In the genomic region with DNA sequence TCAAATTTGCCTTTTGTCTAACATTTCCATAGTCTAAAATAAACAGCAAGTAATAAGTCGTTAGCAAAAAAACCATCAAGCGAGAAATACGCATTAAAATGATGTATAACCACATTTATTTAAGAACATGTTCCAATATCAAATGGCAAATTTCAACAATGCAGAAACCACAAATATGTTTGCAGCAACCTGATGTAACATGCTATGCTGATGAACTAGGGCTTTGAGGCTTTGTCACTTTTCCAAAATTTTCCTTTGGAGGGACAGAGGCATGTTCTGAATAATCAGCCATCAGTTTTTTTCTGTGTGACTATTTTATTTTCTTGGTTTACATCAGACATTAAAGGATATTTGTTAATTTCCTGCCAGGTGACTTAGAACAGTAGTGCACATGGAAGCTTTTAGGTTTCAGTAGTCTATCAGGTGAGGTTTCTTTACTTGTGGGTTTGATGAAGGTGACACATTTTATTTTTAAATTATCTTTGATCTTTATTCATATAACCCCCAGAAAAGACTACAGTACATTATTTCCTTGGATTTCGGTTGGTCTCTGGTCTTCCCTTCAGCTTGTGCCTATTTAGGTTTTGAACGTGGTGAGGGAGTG, we compare ENCODE assay signal across 28 cellular contexts.
DNase-seq lines count a peak whose midpoint lies in the region; ATAC-seq, FAIRE-seq and TF ChIP-seq lines count a peak whose summit lies in the region.
"Had no signal": no experiment of that assay in that cellular context is flagged by ENCODE, and none has a peak within 500 bp of the region (broad histone marks: within the 10 kb centered on the region; RNA-seq: fewer than 3 reads in every experiment).

No MANE protein-coding gene starts in this region.

- H3K4me1 Mint-ChIP-seq in MCF 10A (ENCODE audit: insufficient read depth, unreplicated experiment) (no peaks in the 10 kb centered on the region), astrocyte (ENCODE audit: low read depth, unreplicated experiment) (peaks cover 28% of the 10 kb centered on the region)
- H3K4me1 Mint-ChIP-seq in stimulated activated naive B cell treated with anti-CD40 and anti-IgM and Interleukin-4, amounts not matched to agents 10 μg/mL and 1 μg/mL and 100 μg/mL, for 72 hours = peaks cover 8 to 12% of the 10 kb centered on the region in 2 donors
- H3K4me1 Mint-ChIP-seq: activated naive CD8-positive, alpha-beta T cell treated with anti-CD3 and anti-CD28 coated beads, Interleukin-2, amount 10 ng/mL, durations not matched to agents 7 days and 5 days had no signal

- peaks cover 40% of the 10 kb centered on the region for H4K20me1 ChIP-seq in astrocyte (ENCODE audit: insufficient read depth, low read length)

- no peak overlapping the region for H3K4me2 ChIP-seq in astrocyte (ENCODE audit: low read length)

- TF ChIP-seq POLR2A in breast epithelium (IDR thresholded peaks at IDR 0.05) = no peak

- no peak overlapping the region for H3K4me3 Mint-ChIP-seq in MCF 10A (ENCODE audit: unreplicated experiment)
- no peak overlapping the region for H3K4me3 Mint-ChIP-seq in astrocyte (ENCODE audit: unreplicated experiment)
- H3K4me3 Mint-ChIP-seq in stimulated activated naive B cell treated with anti-CD40 and anti-IgM and Interleukin-4, amounts not matched to agents 10 μg/mL and 1 μg/mL and 100 μg/mL, for 72 hours = no peak overlapping the region
- H3K4me3 Mint-ChIP-seq: activated CD4-positive, alpha-beta T cell treated with anti-CD3 and anti-CD28 coated beads, Interleukin-2, amount 10 ng/mL, durations not matched to agents 24 days and 14 days; activated naive CD8-positive, alpha-beta T cell treated with anti-CD3 and anti-CD28 coated beads, Interleukin-2, amount 10 ng/mL, durations not matched to agents 7 days and 5 days; H9; naive B cell; stimulated activated naive CD8-positive, alpha-beta T cell treated with anti-CD3 and anti-CD28 coated beads, Interleukin-15, Interleukin-2, amounts not matched to agents 100 ng/mL and 50 ng/mL, for 24 hours; T-helper 1 cell treated with Interleukin-12 subunit alpha and Interleukin-12 subunit beta and Interleukin-4 antibody, amounts not matched to agents 30 μg/mL and 1 μg/mL, for 36 hours had no signal

- H3K79me2 ChIP-seq in astrocyte (ENCODE audit: insufficient read depth, low read length) = peaks cover 31% of the 10 kb centered on the region

- H3K9me3 ChIP-seq in breast epithelium (no peaks in the 10 kb centered on the region), astrocyte (ENCODE audit: insufficient read depth, low read depth, low read length) (no peaks in the 10 kb centered on the region), heart right ventricle (no peaks in the 10 kb centered on the region)
- H3K9me3 ChIP-seq: transverse colon had no signal

- FAIRE-seq in astrocyte (lab: Jason Lieb, UNC) = no peak
- FAIRE-seq: A204.1, K562 had no signal

- H3K9me3 Mint-ChIP-seq in MCF 10A (ENCODE audit: unreplicated experiment) (no peaks in the 10 kb centered on the region), astrocyte (ENCODE audit: unreplicated experiment) (no peaks in the 10 kb centered on the region)
- no peaks in the 10 kb centered on the region for H3K9me3 Mint-ChIP-seq in stimulated activated naive B cell treated with anti-CD40 and anti-IgM and Interleukin-4, amounts not matched to agents 10 μg/mL and 1 μg/mL and 100 μg/mL, for 72 hours
- H3K9me3 Mint-ChIP-seq: activated CD4-positive, alpha-beta T cell treated with anti-CD3 and anti-CD28 coated beads, Interleukin-2, amount 10 ng/mL, durations not matched to agents 24 days and 14 days; activated naive CD8-positive, alpha-beta T cell treated with anti-CD3 and anti-CD28 coated beads, Interleukin-2, amount 10 ng/mL, durations not matched to agents 7 days and 5 days; activated T-helper 2 cell treated with anti-CD3 and anti-CD28 coated beads, Interferon-gamma antibody, Interleukin-2, Interleukin-4, amounts not matched to agents 10 μg/mL and 5 μg/mL and 100 μg/mL, durations not matched to agents 14 hours and 24 hours and 36 hours; H9; naive B cell; stimulated activated naive CD8-positive, alpha-beta T cell treated with anti-CD3 and anti-CD28 coated beads, Interleukin-15, Interleukin-2, amounts not matched to agents 100 ng/mL and 50 ng/mL, for 24 hours; T-helper 1 cell treated with Interleukin-12 subunit alpha and Interleukin-12 subunit beta and Interleukin-4 antibody, amounts not matched to agents 30 μg/mL and 1 μg/mL, for 36 hours had no signal

- WGBS in heart right ventricle, 2 donors = 91 to 92% methylated on average over 5 of the region's 5 CpGs

- H3K36me3 Mint-ChIP-seq in MCF 10A (ENCODE audit: insufficient read depth, unreplicated experiment) (peaks cover 56% of the 10 kb centered on the region), astrocyte (ENCODE audit: low read depth, unreplicated experiment) (peaks cover 34% of the 10 kb centered on the region)
- H3K36me3 Mint-ChIP-seq in stimulated activated naive B cell treated with anti-CD40 and anti-IgM and Interleukin-4, amounts not matched to agents 10 μg/mL and 1 μg/mL and 100 μg/mL, for 72 hours = peaks cover 48 to 71% of the 10 kb centered on the region in 2 donors

- DNase-seq in MCF 10A (ENCODE audit: unreplicated experiment) (no peak), breast epithelium (ENCODE audit: low spot score in 2 of 2) (no peak), astrocyte (ENCODE audit: low read depth) (peak; percentile 72), fibroblast of mammary gland (ENCODE audit: low read depth) (peak; percentile 40), Ammon's horn (ENCODE audit: low spot score) (no peak), midbrain (lab: John Stamatoyannopoulos, UW) (no peak), heart right ventricle (no peak)
- no peak for DNase-seq in stimulated activated naive B cell treated with anti-CD40 and anti-IgM and Interleukin-4, amounts not matched to agents 10 μg/mL and 1 μg/mL and 100 μg/mL, for 72 hours
- DNase-seq: activated CD4-positive, alpha-beta T cell treated with anti-CD3 and anti-CD28 coated beads, Interleukin-2, amount 10 ng/mL, durations not matched to agents 24 days and 14 days; activated naive CD8-positive, alpha-beta T cell treated with anti-CD3 and anti-CD28 coated beads, Interleukin-2, amount 10 ng/mL, durations not matched to agents 7 days and 5 days; Calu3; central memory CD4-positive, alpha-beta T cell; erythroblast; H9; left colon; mesenchymal stem cell; naive B cell; NCI-H1694 treated with DMSO at 0.1 percent for 48 hours; NCI-H2171 treated with DMSO at 0.1 percent for 48 hours; NCI-H526 treated with DMSO at 0.1 percent for 48 hours; stimulated activated CD4-positive, alpha-beta T cell treated with anti-CD3 and anti-CD28 coated beads, Interleukin-4, amount 100 ng/mL, for 24 hours; transverse colon had no signal

- no peak overlapping the region for H3K9ac ChIP-seq in astrocyte (ENCODE audit: low read length)

- no peak overlapping the region for H3K4me3 ChIP-seq in breast epithelium
- no peak overlapping the region for H3K4me3 ChIP-seq in astrocyte (ENCODE audit: insufficient read depth, low read depth, low read length)
- H3K4me3 ChIP-seq in fibroblast of mammary gland (ENCODE audit: control insufficient read depth, low read depth, low read length) = no peak overlapping the region
- no peak overlapping the region for H3K4me3 ChIP-seq in heart right ventricle
- H3K4me3 ChIP-seq: K562, transverse colon had no signal

- intact Hi-C loops in MCF 10A (cut with micrococcal nuclease) = no loop called here
- intact Hi-C loops in breast epithelium (cut with DNase I; ENCODE audit: low total_unique reads) = no loop called here
- intact Hi-C loops in heart right ventricle (cut with DNase I) = loop anchor here in 1 of 10 donors (2.0 kb wide), 1 partner anchor 33 kb away; no protein-coding TSS in a partner anchor

- no peak overlapping the region for H3K27ac ChIP-seq in breast epithelium
- H3K27ac ChIP-seq in astrocyte (ENCODE audit: low read depth, low read length) = no peak overlapping the region
- H3K27ac ChIP-seq in heart right ventricle = no peak overlapping the region
- H3K27ac ChIP-seq: C4-2B, transverse colon had no signal

- H3K36me3 ChIP-seq in breast epithelium = no peaks in the 10 kb centered on the region
- peaks cover 10% of the 10 kb centered on the region for H3K36me3 ChIP-seq in astrocyte (ENCODE audit: insufficient read depth, low read length)
- peaks cover 0 to 100% (median 8%) of the 10 kb centered on the region in 9 donors for H3K36me3 ChIP-seq in heart right ventricle

- TF ChIP-seq CTCF in MCF 10A (IDR thresholded peaks at IDR 0.05; ENCODE audit: unreplicated experiment) (no peak), breast epithelium (IDR thresholded peaks at IDR 0.05) (no peak), astrocyte (IDR thresholded peaks at IDR 0.05; ENCODE audit: insufficient read depth, low read depth, low read length) (no peak), fibroblast of mammary gland (conservative IDR thresholded peaks at IDR 0.05; ENCODE audit: control insufficient read depth, insufficient read depth, low read depth, low read length) (no peak), heart right ventricle (IDR thresholded peaks at IDR 0.05) (no peak)

- no peaks in the 10 kb centered on the region for H3K4me1 ChIP-seq in breast epithelium
- H3K4me1 ChIP-seq in astrocyte (ENCODE audit: insufficient read depth, low read length) = no peaks in the 10 kb centered on the region
- peaks cover 0 to 51% (median 33%) of the 10 kb centered on the region in 9 donors for H3K4me1 ChIP-seq in heart right ventricle

- no peak for ATAC-seq in stimulated activated naive B cell treated with anti-CD40 and anti-IgM and Interleukin-4, amounts not matched to agents 10 μg/mL and 1 μg/mL and 100 μg/mL, for 72 hours (replicated peaks)
- ATAC-seq in heart right ventricle = no peak
- ATAC-seq: K562, left colon had no signal

- no peak overlapping the region for H3K27ac Mint-ChIP-seq in MCF 10A (ENCODE audit: low read depth, unreplicated experiment)
- H3K27ac Mint-ChIP-seq in astrocyte (ENCODE audit: unreplicated experiment) = peak overlapping the region; percentile 28
- H3K27ac Mint-ChIP-seq in stimulated activated naive B cell treated with anti-CD40 and anti-IgM and Interleukin-4, amounts not matched to agents 10 μg/mL and 1 μg/mL and 100 μg/mL, for 72 hours = no peak overlapping the region
- H3K27ac Mint-ChIP-seq: activated CD4-positive, alpha-beta T cell treated with anti-CD3 and anti-CD28 coated beads, Interleukin-2, amount 10 ng/mL, durations not matched to agents 24 days and 14 days; activated naive CD8-positive, alpha-beta T cell treated with anti-CD3 and anti-CD28 coated beads, Interleukin-2, amount 10 ng/mL, durations not matched to agents 7 days and 5 days; activated T-helper 2 cell treated with anti-CD3 and anti-CD28 coated beads, Interferon-gamma antibody, Interleukin-2, Interleukin-4, amounts not matched to agents 10 μg/mL and 5 μg/mL and 100 μg/mL, durations not matched to agents 14 hours and 24 hours and 36 hours; H9; stimulated activated naive CD8-positive, alpha-beta T cell treated with anti-CD3 and anti-CD28 coated beads, Interleukin-15, Interleukin-2, amounts not matched to agents 100 ng/mL and 50 ng/mL, for 24 hours; T-helper 1 cell treated with Interleukin-12 subunit alpha and Interleukin-12 subunit beta and Interleukin-4 antibody, amounts not matched to agents 30 μg/mL and 1 μg/mL, for 36 hours had no signal

- no peak overlapping the region for H2AFZ ChIP-seq in astrocyte (ENCODE audit: low read depth, low read length)

- no peaks in the 10 kb centered on the region for H3K27me3 ChIP-seq in breast epithelium
- H3K27me3 ChIP-seq in astrocyte (ENCODE audit: insufficient read depth, low read length) = no peaks in the 10 kb centered on the region
- H3K27me3 ChIP-seq in heart right ventricle = no peaks in the 10 kb centered on the region
- H3K27me3 ChIP-seq: transverse colon had no signal

- H3K27me3 Mint-ChIP-seq in MCF 10A (ENCODE audit: insufficient read depth, unreplicated experiment) (no peaks in the 10 kb centered on the region), astrocyte (ENCODE audit: low read depth, unreplicated experiment) (no peaks in the 10 kb centered on the region)
- no peaks in the 10 kb centered on the region for H3K27me3 Mint-ChIP-seq in stimulated activated naive B cell treated with anti-CD40 and anti-IgM and Interleukin-4, amounts not matched to agents 10 μg/mL and 1 μg/mL and 100 μg/mL, for 72 hours
- H3K27me3 Mint-ChIP-seq: activated CD4-positive, alpha-beta T cell treated with anti-CD3 and anti-CD28 coated beads, Interleukin-2, amount 10 ng/mL, durations not matched to agents 24 days and 14 days; activated naive CD8-positive, alpha-beta T cell treated with anti-CD3 and anti-CD28 coated beads, Interleukin-2, amount 10 ng/mL, durations not matched to agents 7 days and 5 days; naive B cell; stimulated activated naive CD8-positive, alpha-beta T cell treated with anti-CD3 and anti-CD28 coated beads, Interleukin-15, Interleukin-2, amounts not matched to agents 100 ng/mL and 50 ng/mL, for 24 hours had no signal

- POLR2A ChIA-PET in MCF 10A (lab: Yijun Ruan, JAX) = interaction anchor here (1.1 kb wide), 1 partner anchor 10 kb away, joined by 3 read pairs; no protein-coding TSS in a partner anchor

- TSS peak; percentile 15 for BruUV-seq in MCF 10A (replicated peaks; lab: Mats Ljungman, UMichigan)

- CTCF ChIA-PET in MCF 10A (lab: Yijun Ruan, JAX) = no interaction called here

Comparison
In these comparisons a context has a peak if more than half of its experiments do, and no peak if none do; other contexts are left out.
1. DNase-seq: peak in astrocyte (single experiment) and fibroblast of mammary gland (single experiment); none in MCF 10A (single experiment), breast epithelium (0 of 2), stimulated activated naive B cell treated with anti-CD40 and anti-IgM and Interleukin-4, amounts not matched to agents 10 μg/mL and 1 μg/mL and 100 μg/mL, for 72 hours (single experiment), Ammon's horn (single experiment), midbrain (single experiment) and heart right ventricle (0 of 2).